ENCODE assay signal across 12 cellular contexts in the genomic region with DNA sequence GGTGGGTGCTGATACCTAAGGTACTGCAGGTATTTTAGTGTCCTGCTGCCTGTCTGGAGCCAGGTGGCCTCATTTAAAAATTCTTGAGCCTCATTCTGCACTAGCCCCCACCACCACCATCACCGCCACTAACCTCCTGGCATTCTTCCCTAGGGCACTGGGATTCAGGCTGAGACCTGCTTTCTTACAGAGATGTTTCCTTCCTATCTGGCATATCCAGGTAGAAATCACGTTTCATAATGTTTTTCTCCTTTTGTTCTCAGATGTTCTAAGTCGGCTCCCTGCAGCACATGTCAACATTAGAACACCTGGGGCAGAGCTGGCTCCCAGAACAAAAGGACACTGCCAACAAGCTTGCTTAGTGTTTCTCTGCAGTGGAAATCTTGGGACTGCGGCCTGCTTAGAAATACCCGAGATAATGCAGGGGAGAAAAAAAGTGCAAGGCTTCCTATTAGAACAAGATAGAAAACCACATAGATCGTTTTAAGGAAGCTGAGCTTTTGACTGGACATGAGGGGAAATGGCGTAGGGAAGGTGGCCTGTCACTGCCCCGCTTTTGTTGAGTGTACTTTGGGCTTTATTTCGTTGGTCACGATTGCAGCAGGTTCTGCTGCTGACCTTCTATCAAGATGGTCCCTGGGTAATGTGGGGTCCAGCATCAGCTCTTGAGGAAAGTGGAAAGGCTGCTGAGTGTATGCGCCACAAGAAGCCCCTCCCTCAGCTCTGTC. TPM values are rescaled to one million over a fixed set of nuclear protein-coding genes. Genes with fewer than 3 reads are reported as not detected.
DNase-seq lines count a peak whose midpoint lies in the region; ATAC-seq and TF ChIP-seq lines count a peak whose summit lies in the region.
"Had no signal": no experiment of that assay in that cellular context is flagged by ENCODE, and none has a peak within 500 bp of the region (broad histone marks: within the 10 kb centered on the region; RNA-seq: fewer than 3 reads in every experiment).

No MANE protein-coding gene starts in this region.

- no peak overlapping the region for H3K4me3 ChIP-seq in suprapubic skin
- H3K4me3 ChIP-seq in heart right ventricle: no peak overlapping the region

- WGBS in suprapubic skin: 47% methylated on average over 11 of the region's 11 CpGs
- 76 to 78% methylated on average over 11 of the region's 11 CpGs for WGBS in heart right ventricle, 2 donors

- H3K36me3 ChIP-seq in suprapubic skin (no peaks in the 10 kb centered on the region), heart right ventricle (no peaks in the 10 kb centered on the region)

- H3K9me3 ChIP-seq in suprapubic skin (no peaks in the 10 kb centered on the region), heart right ventricle (no peaks in the 10 kb centered on the region)

- TF ChIP-seq CTCF in suprapubic skin (IDR thresholded peaks at IDR 0.05): no peak
- no peak for TF ChIP-seq CTCF in heart right ventricle (IDR thresholded peaks at IDR 0.05)

- ATAC-seq in esophagus mucosa (peak; percentile 42), GM21447 (IDR thresholded peaks at IDR 0.05; ENCODE audit: unreplicated experiment) (no peak), heart right ventricle (no peak)
- ATAC-seq: sciatic nerve had no signal

- DNase-seq in NCI-H1417 treated with DMSO at 0.1 percent for 48 hours (lab: John Stamatoyannopoulos, UW): peak; percentile 20
- peak; percentile 9 for DNase-seq in NOMO-1 treated with dmso at 0.1 percent for 144 hours (lab: John Stamatoyannopoulos, UW; ENCODE audit: unreplicated experiment)
- DNase-seq in suprapubic skin (ENCODE audit: low spot score in 2 of 2): no peak
- no peak for DNase-seq in heart right ventricle
- no peak for DNase-seq in DMS 273 (lab: John Stamatoyannopoulos, UW; ENCODE audit: unreplicated experiment)
- DNase-seq: activated CD8-positive, alpha-beta memory T cell treated with anti-CD3 and anti-CD28 coated beads, Interleukin-2, amount 50 U/mL, for 4 hours; NCI-H446 treated with DMSO at 0.1 percent for 48 hours; SIG-M5 had no signal

- TF ChIP-seq POLR2A in suprapubic skin (IDR thresholded peaks at IDR 0.05): no peak

- TF ChIP-seq EP300 in suprapubic skin (IDR thresholded peaks at IDR 0.05): no peak

- H3K27me3 ChIP-seq in suprapubic skin (no peaks in the 10 kb centered on the region), heart right ventricle (no peaks in the 10 kb centered on the region)

- intact Hi-C loops in heart right ventricle (cut with DNase I): no loop called here

- H3K4me1 ChIP-seq in suprapubic skin: peaks cover 29% of the 10 kb centered on the region
- H3K4me1 ChIP-seq in heart right ventricle: peaks cover 0 to 32% (median 0%) of the 10 kb centered on the region in 9 donors

- H3K27ac ChIP-seq in suprapubic skin (peak overlapping the region; percentile 65), heart right ventricle (no peak overlapping the region)
- H3K27ac ChIP-seq: KMS-11 had no signal

RNA-seq across cellular contexts. Expression of a gene that starts 59.6 kb away (rescaled TPM):
- total RNA-seq in esophagus mucosa: 13.3 TPM
- 10 to 100 TPM in 3 of 4 donors, 1 to 10 TPM in 1; 9.7 to 17.8 (median 11.7) TPM for total RNA-seq in suprapubic skin
- total RNA-seq in heart right ventricle: 10 to 100 TPM; 12.4 to 31.5 (median 16.7) TPM
- polyA plus RNA-seq in heart right ventricle: 10 to 100 TPM; 10.8 to 15.1 TPM

Comparison
In these comparisons a context has a peak if more than half of its experiments do, and no peak if none do; other contexts are left out.
1. DNase-seq: peak in NCI-H1417 treated with DMSO at 0.1 percent for 48 hours (single experiment) and NOMO-1 treated with dmso at 0.1 percent for 144 hours (single experiment); none in suprapubic skin (0 of 2), heart right ventricle (0 of 2) and DMS 273 (single experiment).